9 cellular contexts compared by ENCODE assay signal in genomic region chr1:40058453-40059291, GRCh38. TPM values are rescaled to one million over a fixed set of nuclear protein-coding genes. Genes with fewer than 3 reads are reported as not detected.
DNase-seq lines count a peak whose midpoint lies in the region; ATAC-seq and TF ChIP-seq lines count a peak whose summit lies in the region.
"Had no signal": no experiment of that assay in that cellular context is flagged by ENCODE, and none has a peak within 500 bp of the region (broad histone marks: within the 10 kb centered on the region; RNA-seq: fewer than 3 reads in every experiment).

No MANE protein-coding gene starts in this region.

- peaks cover 86% of the 10 kb centered on the region for H3K4me1 Mint-ChIP-seq in activated T-cell treated with anti-CD3 and anti-CD28 coated beads, Interleukin-2, amount 50 U/mL, for 72 hours (ENCODE audit: low read depth)
- peaks cover 89% of the 10 kb centered on the region for H3K4me1 Mint-ChIP-seq in activated CD8-positive, alpha-beta T cell treated with anti-CD3 and anti-CD28 coated beads for 36 hours (ENCODE audit: low read depth)

- peak; percentile 47 to 60 for ATAC-seq in activated T-cell treated with anti-CD3 and anti-CD28 coated beads, Interleukin-2, amount 50 U/mL, for 72 hours (replicated peaks in 1 of 2)
- peak; percentile 28 for ATAC-seq in activated CD8-positive, alpha-beta T cell treated with anti-CD3 and anti-CD28 coated beads for 36 hours
- no peak for ATAC-seq in GM19035 (IDR thresholded peaks at IDR 0.05; ENCODE audit: unreplicated experiment)

- H3K36me3 Mint-ChIP-seq in activated T-cell treated with anti-CD3 and anti-CD28 coated beads, Interleukin-2, amount 50 U/mL, for 72 hours (ENCODE audit: insufficient read depth in 2 of 2) = peaks cover 6 to 38% of the 10 kb centered on the region in 2 donors
- H3K36me3 Mint-ChIP-seq in activated CD8-positive, alpha-beta T cell treated with anti-CD3 and anti-CD28 coated beads for 36 hours (ENCODE audit: low read depth) = peaks cover 75% of the 10 kb centered on the region

- H3K4me3 Mint-ChIP-seq in activated T-cell treated with anti-CD3 and anti-CD28 coated beads, Interleukin-2, amount 50 U/mL, for 72 hours = peak overlapping the region; percentile 54 to 83
- peak overlapping the region; percentile 53 for H3K4me3 Mint-ChIP-seq in activated CD8-positive, alpha-beta T cell treated with anti-CD3 and anti-CD28 coated beads for 36 hours

- H3K27ac ChIP-seq in layer of hippocampus (ENCODE audit: low read depth, low read length) = peak overlapping the region; percentile 1
- H3K27ac ChIP-seq in thyroid gland = peak overlapping the region in 2 of 3 donors; percentile 41 to 46

- DNase-seq in activated T-cell treated with anti-CD3 and anti-CD28 coated beads, Interleukin-2, amount 50 U/mL, for 72 hours = no peak
- DNase-seq in activated T-cell treated with anti-CD3 and anti-CD28 coated beads, Interleukin-2, amount 50 U/mL, for 1 hour = no peak
- no peak for DNase-seq in activated CD8-positive, alpha-beta T cell treated with anti-CD3 and anti-CD28 coated beads for 36 hours
- no peak for DNase-seq in thyroid gland
- no peak for DNase-seq in G401 (ENCODE audit: low spot score)
- DNase-seq in Kasumi-1 (lab: John Stamatoyannopoulos, UW) = no peak
- DNase-seq: activated CD4-positive, alpha-beta T cell treated with anti-CD3 and anti-CD28 coated beads, Interleukin-2, amount 50 U/mL, for 48 hours had no signal

- TF ChIP-seq POLR2A in thyroid gland (IDR thresholded peaks at IDR 0.05) = no peak

- CTCF ChIA-PET in activated CD8-positive, alpha-beta T cell treated with anti-CD3 and anti-CD28 coated beads for 36 hours (lab: Charles Lee) = interaction anchor here (1.4 to 3.2 kb wide), 5 partner anchors 9 to 280 kb away, joined by 4 to 11 read pairs (median 6); no protein-coding TSS in a partner anchor

- WGBS in thyroid gland, 2 donors = 84 to 85% methylated on average over 7 of the region's 7 CpGs

- H3K27me3 Mint-ChIP-seq in activated T-cell treated with anti-CD3 and anti-CD28 coated beads, Interleukin-2, amount 50 U/mL, for 72 hours (ENCODE audit: low read depth) = no peaks in the 10 kb centered on the region
- H3K27me3 Mint-ChIP-seq in activated CD8-positive, alpha-beta T cell treated with anti-CD3 and anti-CD28 coated beads for 36 hours = no peaks in the 10 kb centered on the region

- TF ChIP-seq CTCF in activated CD8-positive, alpha-beta T cell treated with anti-CD3 and anti-CD28 coated beads for 36 hours (IDR thresholded peaks at IDR 0.05) = no peak
- no peak for TF ChIP-seq CTCF in thyroid gland (IDR thresholded peaks at IDR 0.05)

- intact Hi-C loops in activated CD8-positive, alpha-beta T cell treated with anti-CD3 and anti-CD28 coated beads for 36 hours (cut with micrococcal nuclease) = no loop called here
- intact Hi-C loops in thyroid gland (cut with DNase I) = no loop called here

- in situ Hi-C loops in G401 (cut with HindIII; ENCODE audit: low sequenced_read_pairs) = no loop called here

- H3K9me3 Mint-ChIP-seq in activated T-cell treated with anti-CD3 and anti-CD28 coated beads, Interleukin-2, amount 50 U/mL, for 72 hours = no peaks in the 10 kb centered on the region
- no peaks in the 10 kb centered on the region for H3K9me3 Mint-ChIP-seq in activated CD8-positive, alpha-beta T cell treated with anti-CD3 and anti-CD28 coated beads for 36 hours

- H3K36me3 ChIP-seq in thyroid gland = peaks cover 17 to 30% of the 10 kb centered on the region in 2 donors

- no peaks in the 10 kb centered on the region for H3K9me3 ChIP-seq in thyroid gland

- H3K27ac Mint-ChIP-seq in activated T-cell treated with anti-CD3 and anti-CD28 coated beads, Interleukin-2, amount 50 U/mL, for 72 hours = peak overlapping the region; percentile 96
- H3K27ac Mint-ChIP-seq in activated CD8-positive, alpha-beta T cell treated with anti-CD3 and anti-CD28 coated beads for 36 hours = peak overlapping the region; percentile 91

- H3K4me3 ChIP-seq in thyroid gland (replicated peaks in 1 of 3) = no peak overlapping the region

- POLR2A ChIA-PET in activated CD8-positive, alpha-beta T cell treated with anti-CD3 and anti-CD28 coated beads for 36 hours (lab: Charles Lee) = interaction anchor here (1.1 to 1.8 kb wide), 6 partner anchors 9 to 17 kb away, joined by 3 to 15 read pairs (median 5); no protein-coding TSS in a partner anchor

- no peaks in the 10 kb centered on the region for H3K27me3 ChIP-seq in layer of hippocampus (ENCODE audit: control insufficient read depth, insufficient read depth, low read length)
- no peaks in the 10 kb centered on the region for H3K27me3 ChIP-seq in thyroid gland

- H3K4me1 ChIP-seq in thyroid gland = peaks cover 24 to 59% of the 10 kb centered on the region in 2 donors

RNA-seq across cellular contexts. Expression of gene CAP1, which starts 18.1 kb away (rescaled TPM):
- 100 to 1,000 TPM; 401 to 411 TPM for total RNA-seq in activated T-cell treated with anti-CD3 and anti-CD28 coated beads, Interleukin-2, amount 50 U/mL, for 72 hours
- total RNA-seq in activated CD8-positive, alpha-beta T cell treated with anti-CD3 and anti-CD28 coated beads for 36 hours = 100 to 1,000 TPM; 511 to 512 TPM
- 100 to 1,000 TPM; 204 to 247 (median 227) TPM for total RNA-seq in thyroid gland
- 135 and 183 TPM in 2 replicates for total RNA-seq in G401 (2014; rRNA removed; shearing (Covaris generic))

RNA-seq across cellular contexts. Expression of gene PPT1, which starts 38.4 kb away (rescaled TPM):
- 10 to 100 TPM; 52.6 to 53.2 TPM for total RNA-seq in activated T-cell treated with anti-CD3 and anti-CD28 coated beads, Interleukin-2, amount 50 U/mL, for 72 hours
- total RNA-seq in activated CD8-positive, alpha-beta T cell treated with anti-CD3 and anti-CD28 coated beads for 36 hours = 10 to 100 TPM; 60.6 to 69.1 TPM
- total RNA-seq in thyroid gland = 10 to 100 TPM; 58.1 to 77.7 (median 64.2) TPM
- total RNA-seq in G401 (2014; rRNA removed; shearing (Covaris generic)) = 181 and 227 TPM in 2 replicates
